Comparison of ENCODE assay signal across 1 cellular context in the genomic region with DNA sequence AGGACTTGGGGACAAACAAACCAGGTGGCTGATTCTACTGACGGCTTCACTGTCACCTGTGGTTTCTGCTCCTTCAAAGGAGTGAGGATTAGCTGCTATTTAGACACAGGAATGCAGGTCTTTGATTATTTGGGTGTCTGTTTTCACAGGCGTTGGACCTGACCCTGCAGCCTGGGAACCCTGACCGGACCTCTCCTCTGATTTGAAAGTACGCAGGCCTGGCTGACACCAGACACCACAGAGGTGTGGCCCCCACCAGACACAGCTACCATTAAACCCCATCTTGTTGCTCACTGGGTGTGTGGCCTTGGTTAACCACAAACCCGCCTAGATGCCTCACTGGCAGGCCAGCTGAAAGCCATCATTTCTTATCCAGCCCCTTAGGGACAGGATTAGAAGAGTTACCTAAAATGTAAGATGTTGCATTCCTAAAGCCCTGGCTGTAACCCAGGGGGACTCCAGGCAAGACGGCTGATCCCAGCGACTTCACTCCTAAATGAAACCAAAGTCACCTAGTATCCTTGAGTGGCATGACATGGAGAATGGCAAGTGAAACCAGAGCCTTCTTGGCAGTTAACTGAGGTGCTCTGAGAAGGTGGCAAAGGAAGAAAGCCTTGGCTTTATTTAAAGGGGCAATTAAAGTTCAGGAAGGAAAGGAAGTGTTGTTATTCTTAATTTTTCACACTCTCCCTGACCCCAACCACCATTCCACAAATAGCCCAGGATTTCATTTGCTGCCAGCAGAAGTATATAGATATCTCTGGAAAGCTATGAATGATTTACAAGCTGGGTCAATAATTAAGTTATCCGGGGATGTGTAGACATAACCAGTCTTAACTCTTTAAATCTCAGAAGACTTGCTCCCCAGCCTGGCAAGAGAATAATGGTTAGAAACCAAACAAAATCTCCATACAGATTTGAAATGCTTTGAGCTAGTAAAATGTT.
TF ChIP-seq lines count a peak whose summit lies in the region.

No MANE protein-coding gene starts in this region.

TF ChIP-seq in IMR-90, 13 proteins besides CTCF, POLR2A, EP300 and RAD21:
- TF ChIP-seq ELK1 (IDR thresholded peaks at IDR 0.05; ENCODE audit: borderline replicate concordance, low read depth, low read length) (no peak), RCOR1 (IDR thresholded peaks at IDR 0.05; ENCODE audit: insufficient replicate concordance, low read length) (no peak), NFE2L2 (IDR thresholded peaks at IDR 0.05; ENCODE audit: low read depth, low read length) (no peak), MXI1 (IDR thresholded peaks at IDR 0.05; ENCODE audit: borderline replicate concordance, low read depth, low read length) (no peak), CEBPB (IDR thresholded peaks at IDR 0.05; ENCODE audit: low read depth, low read length) (no peak), SMC3 (IDR thresholded peaks at IDR 0.05; ENCODE audit: low read depth, low read length) (no peak), RFX5 (IDR thresholded peaks at IDR 0.05; ENCODE audit: low read depth, low read length) (no peak), CHD1 (IDR thresholded peaks at IDR 0.05; ENCODE audit: low read depth, low read length) (no peak), MAFK (IDR thresholded peaks at IDR 0.05; ENCODE audit: low read depth, low read length) (no peak), BHLHE40 (IDR thresholded peaks at IDR 0.05; ENCODE audit: low read depth, low read length) (no peak), MAZ (IDR thresholded peaks at IDR 0.05; ENCODE audit: borderline replicate concordance, low read depth, low read length) (no peak), FOS (IDR thresholded peaks at IDR 0.05; ENCODE audit: low read depth, low read length) (no peak)
- TF ChIP-seq, protein P1, sequence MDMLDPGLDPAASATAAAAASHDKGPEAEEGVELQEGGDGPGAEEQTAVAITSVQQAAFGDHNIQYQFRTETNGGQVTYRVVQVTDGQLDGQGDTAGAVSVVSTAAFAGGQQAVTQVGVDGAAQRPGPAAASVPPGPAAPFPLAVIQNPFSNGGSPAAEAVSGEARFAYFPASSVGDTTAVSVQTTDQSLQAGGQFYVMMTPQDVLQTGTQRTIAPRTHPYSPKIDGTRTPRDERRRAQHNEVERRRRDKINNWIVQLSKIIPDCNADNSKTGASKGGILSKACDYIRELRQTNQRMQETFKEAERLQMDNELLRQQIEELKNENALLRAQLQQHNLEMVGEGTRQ (IDR thresholded peaks at IDR 0.05; ENCODE audit: low read depth, low read length) = no peak
